In the genomic region with DNA sequence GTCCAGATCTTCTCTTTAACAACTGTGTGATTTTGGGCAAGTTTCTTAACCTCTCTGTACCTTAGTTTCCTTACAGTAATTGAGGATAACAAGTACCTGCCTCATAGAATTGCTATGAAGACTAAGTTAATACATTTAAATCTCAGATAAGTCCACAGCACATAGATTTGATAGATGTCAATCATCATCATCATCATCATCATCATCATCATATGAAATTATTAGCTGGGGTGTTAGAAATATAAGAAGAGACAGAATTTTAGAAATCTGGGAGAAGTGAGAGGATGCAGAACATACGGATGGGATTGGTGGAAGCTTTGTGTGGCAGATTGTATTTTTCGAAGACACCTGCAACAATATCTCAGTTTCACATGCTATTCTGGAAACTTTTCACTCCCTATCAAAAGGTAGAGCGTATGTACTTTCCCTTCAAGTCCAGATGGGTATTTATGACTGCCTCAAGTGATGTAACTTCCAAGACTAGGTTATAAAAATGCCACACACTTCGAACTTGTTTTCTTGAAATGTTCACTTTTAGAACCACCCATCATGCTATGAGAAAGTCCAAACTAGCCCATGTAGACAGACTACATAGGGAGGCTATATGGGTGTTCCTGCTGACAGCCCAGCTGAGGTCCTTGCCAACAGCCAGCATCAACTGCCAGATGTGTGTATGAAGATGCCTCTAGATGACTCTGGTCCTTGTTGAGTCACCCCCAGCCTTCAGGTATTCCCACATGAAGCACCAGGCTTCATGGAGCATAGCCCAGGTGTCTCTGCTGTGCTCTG, we compare ENCODE assay signal across 20 cellular contexts. TPM values are rescaled to one million over a fixed set of nuclear protein-coding genes. Genes with fewer than 3 reads are reported as not detected.
DNase-seq lines count a peak whose midpoint lies in the region; ATAC-seq, FAIRE-seq and TF ChIP-seq lines count a peak whose summit lies in the region.
"Had no signal": no experiment of that assay in that cellular context is flagged by ENCODE, and none has a peak within 500 bp of the region (broad histone marks: within the 10 kb centered on the region; RNA-seq: fewer than 3 reads in every experiment).

No MANE protein-coding gene starts in this region.

- TF ChIP-seq POLR2A in H54 (IDR thresholded peaks at IDR 0.05; ENCODE audit: low read depth, low read length): no peak

- H3K27ac Mint-ChIP-seq in activated naive CD4-positive, alpha-beta T cell treated with anti-CD3 and anti-CD28 coated beads for 36 hours: peak overlapping the region; percentile 67
- peak overlapping the region; percentile 7 for H3K27ac Mint-ChIP-seq in activated naive CD8-positive, alpha-beta T cell treated with anti-CD3 and anti-CD28 coated beads, Interleukin-2, amount 10 ng/mL, durations not matched to agents 7 days and 5 days

- POLR2A ChIA-PET in activated naive CD8-positive, alpha-beta T cell treated with anti-CD3 and anti-CD28 coated beads, Interleukin-2, amount 10 ng/mL, durations not matched to agents 7 days and 5 days (lab: Charles Lee): interaction anchor here (1.3 kb wide), 1 partner anchor 20 kb away, joined by 4 read pairs; a partner anchor contains a TSS

- ATAC-seq in GM18511 (IDR thresholded peaks at IDR 0.05; ENCODE audit: unreplicated experiment): peak; percentile 67
- peak; percentile 80 for ATAC-seq in HG02870 (IDR thresholded peaks at IDR 0.05; ENCODE audit: unreplicated experiment)
- no peak for ATAC-seq in activated naive CD8-positive, alpha-beta T cell treated with anti-CD3 and anti-CD28 coated beads, Interleukin-2, amount 10 ng/mL, durations not matched to agents 7 days and 5 days (ENCODE audit: low read depth)
- no peak for ATAC-seq in esophagus mucosa
- ATAC-seq: T-cell had no signal

- H3K4me1 Mint-ChIP-seq in activated naive CD4-positive, alpha-beta T cell treated with anti-CD3 and anti-CD28 coated beads for 36 hours (ENCODE audit: low read depth): peaks cover 35% of the 10 kb centered on the region
- H3K4me1 Mint-ChIP-seq in activated naive CD8-positive, alpha-beta T cell treated with anti-CD3 and anti-CD28 coated beads, Interleukin-2, amount 10 ng/mL, durations not matched to agents 7 days and 5 days: peaks cover 20% of the 10 kb centered on the region

- CTCF ChIA-PET in activated naive CD4-positive, alpha-beta T cell treated with anti-CD3 and anti-CD28 coated beads for 36 hours (lab: Charles Lee): interaction anchor here (0.6 kb wide), 1 partner anchor 247 kb away, joined by 3 read pairs; a partner anchor contains a TSS

- intact Hi-C loops in activated naive CD4-positive, alpha-beta T cell treated with anti-CD3 and anti-CD28 coated beads for 36 hours (cut with micrococcal nuclease): loop anchor here (1.0 kb wide), 1 partner anchor 210 kb away; no protein-coding TSS in a partner anchor

- H3K27me3 Mint-ChIP-seq in activated naive CD4-positive, alpha-beta T cell treated with anti-CD3 and anti-CD28 coated beads for 36 hours (ENCODE audit: low read depth): no peaks in the 10 kb centered on the region
- no peaks in the 10 kb centered on the region for H3K27me3 Mint-ChIP-seq in activated naive CD8-positive, alpha-beta T cell treated with anti-CD3 and anti-CD28 coated beads, Interleukin-2, amount 10 ng/mL, durations not matched to agents 7 days and 5 days
- H3K27me3 Mint-ChIP-seq: T-cell had no signal

- H3K4me3 Mint-ChIP-seq in activated naive CD4-positive, alpha-beta T cell treated with anti-CD3 and anti-CD28 coated beads for 36 hours: no peak overlapping the region
- no peak overlapping the region for H3K4me3 Mint-ChIP-seq in activated naive CD8-positive, alpha-beta T cell treated with anti-CD3 and anti-CD28 coated beads, Interleukin-2, amount 10 ng/mL, durations not matched to agents 7 days and 5 days
- H3K4me3 Mint-ChIP-seq: CD8-positive, alpha-beta memory T cell had no signal

- no peak for FAIRE-seq in H54 (lab: Jason Lieb, UNC)
- FAIRE-seq: A204.1, RCC 7860 had no signal

- no peaks in the 10 kb centered on the region for H3K9me3 Mint-ChIP-seq in activated naive CD4-positive, alpha-beta T cell treated with anti-CD3 and anti-CD28 coated beads for 36 hours
- peaks cover 7% of the 10 kb centered on the region for H3K9me3 Mint-ChIP-seq in activated naive CD8-positive, alpha-beta T cell treated with anti-CD3 and anti-CD28 coated beads, Interleukin-2, amount 10 ng/mL, durations not matched to agents 7 days and 5 days
- H3K9me3 Mint-ChIP-seq: CD8-positive, alpha-beta memory T cell had no signal

- H3K36me3 Mint-ChIP-seq in activated naive CD4-positive, alpha-beta T cell treated with anti-CD3 and anti-CD28 coated beads for 36 hours (ENCODE audit: low read depth): no peaks in the 10 kb centered on the region
- H3K36me3 Mint-ChIP-seq in activated naive CD8-positive, alpha-beta T cell treated with anti-CD3 and anti-CD28 coated beads, Interleukin-2, amount 10 ng/mL, durations not matched to agents 7 days and 5 days: peaks cover 40% of the 10 kb centered on the region

- DNase-seq in activated naive CD4-positive, alpha-beta T cell treated with anti-CD3 and anti-CD28 coated beads for 36 hours: no peak
- DNase-seq in activated naive CD4-positive, alpha-beta T cell treated with anti-CD3 and anti-CD28 coated beads, Interleukin-2, amount 50 U/mL, for 16 hours: no peak
- DNase-seq in activated naive CD8-positive, alpha-beta T cell treated with anti-CD3 and anti-CD28 coated beads, Interleukin-2, amount 10 ng/mL, durations not matched to agents 7 days and 5 days: no peak
- DNase-seq in NAMALWA (ENCODE audit: low spot score) (no peak), H54 (ENCODE audit: insufficient read length, low spot score) (no peak)
- DNase-seq: CD8-positive, alpha-beta memory T cell; HCEC 1CT; IMR-90; Karpas-422; NCI-H1105 treated with DMSO at 0.1 percent for 48 hours; NCI-H446 treated with DMSO at 0.1 percent for 48 hours; SHP77; SK-N-SH; T-cell had no signal

RNA-seq across cellular contexts. Expression of a gene that starts 20.6 kb away (rescaled TPM):
- 10 to 100 TPM; 70.5 to 72.4 TPM for total RNA-seq in activated naive CD4-positive, alpha-beta T cell treated with anti-CD3 and anti-CD28 coated beads for 36 hours
- 10 to 100 TPM; 75.7 to 79.5 TPM for total RNA-seq in activated naive CD8-positive, alpha-beta T cell treated with anti-CD3 and anti-CD28 coated beads, Interleukin-2, amount 10 ng/mL, durations not matched to agents 7 days and 5 days
- 23.8 TPM for total RNA-seq in esophagus mucosa

RNA-seq across cellular contexts. Expression of a gene that starts 33.5 kb away (rescaled TPM):
- 10 to 100 TPM; 59.8 to 62.5 TPM for total RNA-seq in activated naive CD4-positive, alpha-beta T cell treated with anti-CD3 and anti-CD28 coated beads for 36 hours
- 100 to 1,000 TPM; 104 to 105 TPM for total RNA-seq in activated naive CD8-positive, alpha-beta T cell treated with anti-CD3 and anti-CD28 coated beads, Interleukin-2, amount 10 ng/mL, durations not matched to agents 7 days and 5 days
- 32.0 TPM for total RNA-seq in esophagus mucosa

RNA-seq across cellular contexts. Expression of a gene that starts 33.7 kb away (rescaled TPM):
- 1 to 10 TPM; 7.7 to 8.6 TPM for total RNA-seq in activated naive CD4-positive, alpha-beta T cell treated with anti-CD3 and anti-CD28 coated beads for 36 hours
- total RNA-seq in activated naive CD8-positive, alpha-beta T cell treated with anti-CD3 and anti-CD28 coated beads, Interleukin-2, amount 10 ng/mL, durations not matched to agents 7 days and 5 days: 1 to 10 TPM; 3.2 to 3.8 TPM
- 0.44 TPM for total RNA-seq in esophagus mucosa

RNA-seq across cellular contexts. Expression of a gene that starts 44.9 kb away (rescaled TPM):
- 1 to 10 TPM; 1.2 to 2.1 TPM for total RNA-seq in activated naive CD4-positive, alpha-beta T cell treated with anti-CD3 and anti-CD28 coated beads for 36 hours
- total RNA-seq in activated naive CD8-positive, alpha-beta T cell treated with anti-CD3 and anti-CD28 coated beads, Interleukin-2, amount 10 ng/mL, durations not matched to agents 7 days and 5 days: under 1 TPM; 0.33 to 0.51 TPM
- 0.64 TPM for total RNA-seq in esophagus mucosa
- total RNA-seq: CD8-positive, alpha-beta memory T cell; G401; IMR-90; T-cell had no signal

Comparison
In these comparisons a context has a peak if more than half of its experiments do, and no peak if none do; other contexts are left out.
1. ATAC-seq: peak in GM18511 (single experiment) and HG02870 (single experiment); none in activated naive CD8-positive, alpha-beta T cell treated with anti-CD3 and anti-CD28 coated beads, Interleukin-2, amount 10 ng/mL, durations not matched to agents 7 days and 5 days (single experiment) and esophagus mucosa (single experiment).